In genomic region chr3:11206316-11206715, GRCh38 we compare ENCODE assay signal across 13 cellular contexts.
"Had no signal": no experiment of that assay in that cellular context is flagged by ENCODE, and none has a peak within 500 bp of the region (broad histone marks: within the 10 kb centered on the region; RNA-seq: fewer than 3 reads in every experiment).

No MANE protein-coding gene starts in this region.

- H3K4me3 Mint-ChIP-seq: activated naive CD8-positive, alpha-beta T cell; activated T-cell treated with anti-CD3 and anti-CD28 coated beads, Interleukin-2, amount 50 U/mL, for 24 hours; nephron progenitor cell had no signal

- H3K4me1 Mint-ChIP-seq: nephron progenitor cell had no signal

- H3K9me3 Mint-ChIP-seq: activated T-cell treated with anti-CD3 and anti-CD28 coated beads, Interleukin-2, amount 50 U/mL, for 24 hours; nephron progenitor cell had no signal

- H3K27ac ChIP-seq: brain microvascular endothelial cell had no signal

- H3K27me3 ChIP-seq: brain microvascular endothelial cell had no signal

- H3K36me3 ChIP-seq: brain microvascular endothelial cell had no signal

- H3K27ac Mint-ChIP-seq: activated naive CD8-positive, alpha-beta T cell; activated T-cell treated with anti-CD3 and anti-CD28 coated beads, Interleukin-2, amount 50 U/mL, for 24 hours; nephron progenitor cell had no signal

- DNase-seq: activated CD4-positive, alpha-beta T cell treated with anti-CD3 and anti-CD28 coated beads, Interleukin-2, amount 50 U/mL, for 4 hours; activated CD4-positive, CD25-positive, alpha-beta regulatory T cell treated with anti-CD3 and anti-CD28 coated beads, Interleukin-2, amount 50 U/mL, for 72 hours; activated gamma-delta T cell; activated T-cell treated with anti-CD3 and anti-CD28 coated beads, Interleukin-2, amount 50 U/mL, for 24 hours; amygdala; brain microvascular endothelial cell; cerebellar nuclear complex; foreskin melanocyte; left colon; nephron progenitor cell; stimulated activated CD4-positive, alpha-beta T cell treated with anti-CD3 and anti-CD28 coated beads, Interleukin-2, amount 100 ng/mL, for 48 hours; stimulated activated naive CD8-positive, alpha-beta T cell treated with anti-CD3 and anti-CD28 coated beads, Interleukin-15, Interleukin-2, amounts not matched to agents 100 U/mL and 50 U/mL, for 24 hours had no signal

- H3K36me3 Mint-ChIP-seq: activated naive CD8-positive, alpha-beta T cell had no signal

- ATAC-seq: left colon; stimulated activated naive CD8-positive, alpha-beta T cell treated with anti-CD3 and anti-CD28 coated beads, Interleukin-15, Interleukin-2, amounts not matched to agents 100 U/mL and 50 U/mL, for 24 hours had no signal
